9 cellular contexts compared by ENCODE assay signal in genomic region chr20:37472435-37472834, GRCh38. TPM values are rescaled to one million over a fixed set of nuclear protein-coding genes. Genes with fewer than 3 reads are reported as not detected.
"Had no signal": no experiment of that assay in that cellular context is flagged by ENCODE, and none has a peak within 500 bp of the region (broad histone marks: within the 10 kb centered on the region; RNA-seq: fewer than 3 reads in every experiment).

No MANE protein-coding gene starts in this region.

RNA-seq across cellular contexts. Expression of gene NNAT, which starts 48.6 kb away (rescaled TPM):
- total RNA-seq: OCI-LY7, PC-3, PC-9, Peyer's patch, Right ventricle myocardium superior, RPMI7951, SJCRH30, SJSA1, SK-MEL-5 had no signal
